In genomic region chr6:91268941-91269340, GRCh38 we compare ENCODE assay signal across 23 cellular contexts.
"Had no signal": no experiment of that assay in that cellular context is flagged by ENCODE, and none has a peak within 500 bp of the region (broad histone marks: within the 10 kb centered on the region; RNA-seq: fewer than 3 reads in every experiment).

No MANE protein-coding gene starts in this region.

- H3K4me3 ChIP-seq: esophagus muscularis mucosa, gastroesophageal sphincter, mucosa of descending colon, right atrium auricular region, sigmoid colon, tibial artery, upper lobe of left lung, vagina had no signal

- H3K27ac Mint-ChIP-seq: dendritic cell treated with granulocyte-macrophage colony-stimulating factor and Interleukin-4, amounts not matched to agents 40 ng/mL and 50 ng/mL, for 4 days; effector memory CD8-positive, alpha-beta T cell; naive thymus-derived CD8-positive, alpha-beta T cell; stimulated activated effector memory CD8-positive, alpha-beta T cell treated with anti-CD3 and anti-CD28 coated beads, Interleukin-12 subunit alpha, Interleukin-12 subunit beta, amount 100 ng/mL, for 72 hours had no signal

- H3K9me3 Mint-ChIP-seq: stimulated activated effector memory CD8-positive, alpha-beta T cell treated with anti-CD3 and anti-CD28 coated beads, Interleukin-12 subunit alpha, Interleukin-12 subunit beta, amount 100 ng/mL, for 72 hours had no signal

- H3K36me3 Mint-ChIP-seq: naive thymus-derived CD8-positive, alpha-beta T cell; stimulated activated effector memory CD8-positive, alpha-beta T cell treated with anti-CD3 and anti-CD28 coated beads, Interleukin-12 subunit alpha, Interleukin-12 subunit beta, amount 100 ng/mL, for 72 hours had no signal

- H3K36me3 ChIP-seq: esophagus muscularis mucosa, gastroesophageal sphincter, neutrophil, right atrium auricular region, sigmoid colon, tibial artery, upper lobe of left lung, vagina had no signal

- H3K9me3 ChIP-seq: esophagus muscularis mucosa, mucosa of descending colon, neutrophil, right atrium auricular region, sigmoid colon, tibial artery, upper lobe of left lung, vagina had no signal

- ATAC-seq: effector memory CD8-positive, alpha-beta T cell; gastroesophageal sphincter; left cardiac atrium; mucosa of descending colon; naive thymus-derived CD8-positive, alpha-beta T cell; stimulated activated effector memory CD8-positive, alpha-beta T cell treated with anti-CD3 and anti-CD28 coated beads, Interleukin-12 subunit alpha, Interleukin-12 subunit beta, amount 100 ng/mL, for 72 hours; stimulated activated naive CD8-positive, alpha-beta T cell treated with anti-CD3 and anti-CD28 coated beads, Interleukin-15, Interleukin-2, amounts not matched to agents 100 U/mL and 50 U/mL, for 24 hours had no signal

- H3K27ac ChIP-seq: epithelial cell of prostate, esophagus muscularis mucosa, gastroesophageal sphincter, neutrophil, right atrium auricular region, sigmoid colon, tibial artery, upper lobe of left lung, vagina had no signal

- DNase-seq: effector memory CD8-positive, alpha-beta T cell; foreskin fibroblast; glutamatergic neuron; left cardiac atrium; mucosa of descending colon; naive thymus-derived CD8-positive, alpha-beta T cell; posterior cingulate gyrus; sigmoid colon; small intestine; stimulated activated CD4-positive, alpha-beta T cell treated with anti-CD3 and anti-CD28 coated beads, Interleukin-12 subunit alpha, Interleukin-12 subunit beta, amount 100 ng/mL, for 4 hours; stimulated activated CD4-positive, alpha-beta T cell treated with anti-CD3 and anti-CD28 coated beads, Interleukin-2, amount 100 ng/mL, for 48 hours; stimulated activated CD8-positive, alpha-beta memory T cell treated with anti-CD3 and anti-CD28 coated beads, Interleukin-4, amount 100 ng/mL, for 48 hours; stimulated activated naive CD8-positive, alpha-beta T cell treated with anti-CD3 and anti-CD28 coated beads, Interleukin-15, Interleukin-2, amounts not matched to agents 100 U/mL and 50 U/mL, for 24 hours; tibial artery; upper lobe of left lung had no signal

- H3K4me3 Mint-ChIP-seq: dendritic cell treated with granulocyte-macrophage colony-stimulating factor and Interleukin-4, amounts not matched to agents 40 ng/mL and 50 ng/mL, for 4 days; effector memory CD8-positive, alpha-beta T cell; naive thymus-derived CD8-positive, alpha-beta T cell; stimulated activated effector memory CD8-positive, alpha-beta T cell treated with anti-CD3 and anti-CD28 coated beads, Interleukin-12 subunit alpha, Interleukin-12 subunit beta, amount 100 ng/mL, for 72 hours had no signal

- H3K27me3 ChIP-seq: esophagus muscularis mucosa, gastroesophageal sphincter, neutrophil, right atrium auricular region, sigmoid colon, tibial artery, upper lobe of left lung, vagina had no signal

- H3K4me1 Mint-ChIP-seq: naive thymus-derived CD8-positive, alpha-beta T cell; stimulated activated effector memory CD8-positive, alpha-beta T cell treated with anti-CD3 and anti-CD28 coated beads, Interleukin-12 subunit alpha, Interleukin-12 subunit beta, amount 100 ng/mL, for 72 hours had no signal

- H3K4me1 ChIP-seq: esophagus muscularis mucosa, gastroesophageal sphincter, right atrium auricular region, sigmoid colon, tibial artery, upper lobe of left lung, vagina had no signal

- H3K27me3 Mint-ChIP-seq: dendritic cell treated with granulocyte-macrophage colony-stimulating factor and Interleukin-4, amounts not matched to agents 40 ng/mL and 50 ng/mL, for 4 days; effector memory CD8-positive, alpha-beta T cell; naive thymus-derived CD8-positive, alpha-beta T cell had no signal
